Comparison of ENCODE assay signal across 8 cellular contexts in the genomic region with DNA sequence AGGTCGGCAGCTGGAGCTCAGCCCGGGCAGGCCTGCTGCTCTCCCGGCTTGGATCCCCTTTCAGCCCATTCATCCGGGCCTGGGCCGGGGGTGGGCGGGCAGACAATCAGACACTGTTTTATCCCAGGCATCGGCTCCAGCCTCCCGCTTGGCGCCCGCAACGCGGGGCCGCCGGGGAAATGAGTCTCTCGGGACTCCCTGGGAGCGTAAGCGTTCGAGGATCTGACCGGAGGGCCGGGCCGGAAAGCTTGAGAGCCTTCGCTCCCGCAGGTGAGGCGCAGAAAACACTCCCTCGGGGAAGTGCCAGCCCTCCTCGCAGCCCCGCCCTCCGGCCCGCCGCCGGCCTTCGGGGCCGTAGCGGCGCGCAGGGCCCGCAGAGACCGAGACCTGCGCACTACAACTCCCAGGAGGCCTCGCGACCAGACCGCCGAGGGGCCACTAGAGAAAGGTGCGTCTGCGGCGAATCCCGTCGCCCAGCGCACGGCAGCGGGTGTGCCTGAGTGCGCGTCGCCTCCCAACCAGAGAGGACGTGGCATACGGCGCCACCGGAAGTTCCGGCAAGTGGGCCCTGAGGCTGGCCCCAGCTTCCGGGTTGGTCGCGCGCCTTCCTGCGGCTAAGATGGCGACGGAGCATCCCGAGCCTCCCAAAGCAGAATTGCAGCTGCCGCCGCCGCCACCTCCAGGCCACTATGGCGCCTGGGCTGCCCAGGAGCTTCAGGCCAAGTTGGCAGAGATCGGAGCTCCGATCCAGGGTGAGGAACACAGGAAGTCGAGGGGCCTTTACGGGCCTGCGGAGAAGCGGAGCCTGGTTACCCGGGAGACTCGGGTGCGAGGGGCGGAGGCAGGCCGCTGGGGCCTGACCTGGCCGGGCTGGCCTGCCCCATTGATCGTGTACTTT. TPM values are rescaled to one million over a fixed set of nuclear protein-coding genes. Genes with fewer than 3 reads are reported as not detected.
DNase-seq lines count a peak whose midpoint lies in the region; ATAC-seq and TF ChIP-seq lines count a peak whose summit lies in the region.

A gene with protein sequence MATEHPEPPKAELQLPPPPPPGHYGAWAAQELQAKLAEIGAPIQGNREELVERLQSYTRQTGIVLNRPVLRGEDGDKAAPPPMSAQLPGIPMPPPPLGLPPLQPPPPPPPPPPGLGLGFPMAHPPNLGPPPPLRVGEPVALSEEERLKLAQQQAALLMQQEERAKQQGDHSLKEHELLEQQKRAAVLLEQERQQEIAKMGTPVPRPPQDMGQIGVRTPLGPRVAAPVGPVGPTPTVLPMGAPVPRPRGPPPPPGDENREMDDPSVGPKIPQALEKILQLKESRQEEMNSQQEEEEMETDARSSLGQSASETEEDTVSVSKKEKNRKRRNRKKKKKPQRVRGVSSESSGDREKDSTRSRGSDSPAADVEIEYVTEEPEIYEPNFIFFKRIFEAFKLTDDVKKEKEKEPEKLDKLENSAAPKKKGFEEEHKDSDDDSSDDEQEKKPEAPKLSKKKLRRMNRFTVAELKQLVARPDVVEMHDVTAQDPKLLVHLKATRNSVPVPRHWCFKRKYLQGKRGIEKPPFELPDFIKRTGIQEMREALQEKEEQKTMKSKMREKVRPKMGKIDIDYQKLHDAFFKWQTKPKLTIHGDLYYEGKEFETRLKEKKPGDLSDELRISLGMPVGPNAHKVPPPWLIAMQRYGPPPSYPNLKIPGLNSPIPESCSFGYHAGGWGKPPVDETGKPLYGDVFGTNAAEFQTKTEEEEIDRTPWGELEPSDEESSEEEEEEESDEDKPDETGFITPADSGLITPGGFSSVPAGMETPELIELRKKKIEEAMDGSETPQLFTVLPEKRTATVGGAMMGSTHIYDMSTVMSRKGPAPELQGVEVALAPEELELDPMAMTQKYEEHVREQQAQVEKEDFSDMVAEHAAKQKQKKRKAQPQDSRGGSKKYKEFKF (plus strand): TSS at position 599 of the 898 bp plus-strand sequence. CDS start 21 bp downstream, at position 620.

- no peaks in the 10 kb centered on the region for H3K9me2 ChIP-seq in PC-9 (ENCODE audit: insufficient read depth)

- CTCF ChIA-PET in PC-9 (lab: Charles Lee): interaction anchor here (0.6 kb wide), 2 partner anchors 30 to 176 kb away, joined by 3 to 7 read pairs; no protein-coding TSS in a partner anchor

- no TSS peak for BruUV-seq in PC-9 (replicated peaks; lab: Mats Ljungman, UMichigan)

- H3K9me3 ChIP-seq in PC-9 (ENCODE audit: insufficient read depth, low read depth) (no peaks in the 10 kb centered on the region), muscle layer of colon (ENCODE audit: low read length) (no peaks in the 10 kb centered on the region)

- peak within 1 kb of the TSS; percentile 97 for H2AFZ ChIP-seq in PC-9

- peak; percentile 89 for ATAC-seq in GM21619 (IDR thresholded peaks at IDR 0.05; ENCODE audit: unreplicated experiment)

- H3K9ac ChIP-seq in muscle layer of colon (ENCODE audit: low read length): peak within 1 kb of the TSS; percentile 94

- DNase-seq in DMS153 treated with DMSO at 0.1 percent for 48 hours (lab: John Stamatoyannopoulos, UW; ENCODE audit: unreplicated experiment) (peak; percentile 96), PC-9 (peak; percentile 98 to 99), erythroblast (lab: John Stamatoyannopoulos, UW) (peak; percentile 99)
- DNase-seq in Jurkat, Clone E6-1 (ENCODE audit: low read depth, low spot score): peak; percentile 97
- peak; percentile 91 for DNase-seq in activated T-cell treated with anti-CD3 and anti-CD28 coated beads, Interleukin-2, amount 50 U/mL, for 1 hour
- DNase-seq in stimulated activated CD8-positive, alpha-beta memory T cell treated with anti-CD3 and anti-CD28 coated beads, Interleukin-7, amount 100 ng/mL, for 24 hours (ENCODE audit: low read depth): peak; percentile 90

- H3K4me2 ChIP-seq in PC-9: peak within 1 kb of the TSS; percentile 96

- intact Hi-C loops in PC-9 (cut with micrococcal nuclease; ENCODE audit: unreplicated experiment): loop anchor here (2.0 to 5.0 kb wide), 3 partner anchors 39 to 480 kb away; partner anchors contain the start of genes BANF1, CST6, EIF1AD and FAM89B

- peaks cover 11% of the 10 kb centered on the region; the same call in 1 of the 2 replicates for H4K20me1 ChIP-seq in PC-9 (ENCODE audit: insufficient read depth)

- H3K27me3 ChIP-seq in PC-9 (ENCODE audit: insufficient read depth, low read depth): no peaks in the 10 kb centered on the region
- H3K27me3 ChIP-seq in muscle layer of colon (ENCODE audit: control insufficient read depth in 1 of 2, insufficient read depth in 2 of 2, low read length in 2 of 2): peaks cover 7 to 21% of the 10 kb centered on the region in 2 donors

- H3K36me3 ChIP-seq in PC-9 (ENCODE audit: low read depth): peaks cover 27% of the 10 kb centered on the region
- peaks cover 27% of the 10 kb centered on the region for H3K36me3 ChIP-seq in muscle layer of colon (ENCODE audit: insufficient read depth, low read length)

- no peak for TF ChIP-seq CTCF in PC-9 (conservative IDR thresholded peaks at IDR 0.05)

- POLR2A ChIA-PET in PC-9 (lab: Charles Lee; ENCODE audit: unreplicated experiment): interaction anchor here (0.5 to 0.7 kb wide), 10 partner anchors 14 to 458 kb away, joined by 3 to 23 read pairs (median 6); partner anchors contain the start of gene CATSPER1

- H3K4me1 ChIP-seq in PC-9 (replicated peaks; ENCODE audit: insufficient read depth): peaks cover 20% of the 10 kb centered on the region
- peaks cover 16% of the 10 kb centered on the region for H3K4me1 ChIP-seq in muscle layer of colon (ENCODE audit: insufficient read depth, low read length)

- peaks cover 38% of the 10 kb centered on the region for H3K79me2 ChIP-seq in PC-9 (ENCODE audit: low read depth)

- H3K27ac ChIP-seq in PC-9 (peak within 1 kb of the TSS; percentile 75), muscle layer of colon (ENCODE audit: low read depth, low read length) (peak within 1 kb of the TSS; percentile 96)

- H3F3A ChIP-seq in PC-9 (ENCODE audit: insufficient read depth, low read depth): peaks cover 29% of the 10 kb centered on the region

- TF ChIP-seq POLR2A in erythroblast (IDR thresholded peaks at IDR 0.05; ENCODE audit: low read length): peak; percentile 85

- H3K4me3 ChIP-seq in Jurkat, Clone E6-1 (ENCODE audit: low read length): peak within 1 kb of the TSS; percentile 98
- H3K4me3 ChIP-seq in PC-9: peak within 1 kb of the TSS; percentile 99
- peak within 1 kb of the TSS; percentile 89 to 96 for H3K4me3 ChIP-seq in muscle layer of colon (ENCODE audit: low read depth in 1 of 2, low read length in 2 of 2)

RNA-seq across cellular contexts. Expression of the gene that starts here (rescaled TPM):
- 291 TPM for polyA plus RNA-seq in Jurkat, Clone E6-1 (2012; ENCODE audit: insufficient read depth, insufficient read length)
- 221 and 224 TPM in 2 replicates for total RNA-seq in PC-9 (2021)

Comparison
In these comparisons a context has a peak if more than half of its experiments do, and no peak if none do; other contexts are left out.
1. Peak in every context shown above with its lines: DNase-seq, ATAC-seq, H3K4me3 ChIP-seq and H3K27ac ChIP-seq.